Comparison of ENCODE assay signal across 13 cellular contexts in the genomic region with DNA sequence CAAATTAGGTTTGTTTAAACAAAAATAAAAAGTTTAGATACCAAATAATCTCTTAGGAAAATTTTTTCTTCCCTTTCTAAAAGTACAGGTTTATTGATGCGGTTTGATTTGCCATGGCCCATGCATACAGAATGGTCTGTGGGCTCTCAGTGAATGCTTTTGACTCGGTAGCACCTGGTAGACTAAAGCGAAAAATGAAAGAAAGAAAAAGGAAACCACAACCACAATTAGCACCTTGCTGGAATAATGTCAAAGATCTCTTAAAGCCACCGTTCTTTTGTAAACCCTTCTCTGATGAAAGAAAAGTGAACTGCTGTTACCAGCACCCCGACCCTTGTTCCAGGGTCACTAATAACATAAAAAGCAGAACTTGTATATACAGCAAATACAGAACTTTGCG.
DNase-seq lines count a peak whose midpoint lies in the region; ATAC-seq lines count a peak whose summit lies in the region.
"Had no signal": no experiment of that assay in that cellular context is flagged by ENCODE, and none has a peak within 500 bp of the region (broad histone marks: within the 10 kb centered on the region; RNA-seq: fewer than 3 reads in every experiment).

No MANE protein-coding gene starts in this region.

- no peaks in the 10 kb centered on the region for H3K9me3 ChIP-seq in aorta (ENCODE audit: control insufficient read depth, low read length)
- H3K9me3 ChIP-seq: SJCRH30 had no signal

- no peak overlapping the region for H3K4me3 ChIP-seq in aorta (ENCODE audit: low read length in 2 of 2)
- H3K4me3 ChIP-seq: SJCRH30 had no signal

- no peaks in the 10 kb centered on the region for H3K36me3 Mint-ChIP-seq in effector memory CD8-positive, alpha-beta T cell (ENCODE audit: insufficient read depth)
- H3K36me3 Mint-ChIP-seq: naive thymus-derived CD8-positive, alpha-beta T cell; stimulated activated naive B cell treated with anti-CD40 and anti-IgM and Interleukin-4, amounts not matched to agents 10 μg/mL and 1 μg/mL and 100 μg/mL, for 72 hours had no signal

- DNase-seq in NCI-H1105 treated with DMSO at 0.1 percent for 48 hours (lab: John Stamatoyannopoulos, UW) (peak; percentile 41), NCI-H1105 (lab: John Stamatoyannopoulos, UW) (no peak), aorta (no peak), NCI-H1417 treated with DMSO at 0.1 percent for 48 hours (lab: John Stamatoyannopoulos, UW) (no peak)
- DNase-seq in effector memory CD8-positive, alpha-beta T cell: no peak
- no peak for DNase-seq in activated CD8-positive, alpha-beta memory T cell treated with anti-CD3 and anti-CD28 coated beads for 24 hours
- DNase-seq: naive thymus-derived CD8-positive, alpha-beta T cell; NCI-H2081 treated with DMSO at 0.1 percent for 48 hours; SJCRH30; stimulated activated naive B cell treated with anti-CD40 and anti-IgM and Interleukin-4, amounts not matched to agents 10 μg/mL and 1 μg/mL and 100 μg/mL, for 72 hours had no signal

- H3K27ac ChIP-seq in aorta (ENCODE audit: low read depth in 1 of 2, low read length in 2 of 2): no peak overlapping the region
- H3K27ac ChIP-seq: 22Rv1, SJCRH30 had no signal

- no peak overlapping the region for H3K4me3 Mint-ChIP-seq in effector memory CD8-positive, alpha-beta T cell
- H3K4me3 Mint-ChIP-seq: stimulated activated naive B cell treated with anti-CD40 and anti-IgM and Interleukin-4, amounts not matched to agents 10 μg/mL and 1 μg/mL and 100 μg/mL, for 72 hours had no signal

- intact Hi-C loops in aorta (cut with DNase I): no loop called here

- no peaks in the 10 kb centered on the region for H3K36me3 ChIP-seq in aorta (ENCODE audit: control insufficient read depth in 1 of 2, insufficient read depth in 2 of 2, low read length in 1 of 2)

- no peaks in the 10 kb centered on the region for H3K27me3 ChIP-seq in aorta (ENCODE audit: control insufficient read depth in 1 of 2, insufficient read depth in 2 of 2, low read length in 1 of 2)
- H3K27me3 ChIP-seq: SJCRH30 had no signal

- H3K9me3 Mint-ChIP-seq in effector memory CD8-positive, alpha-beta T cell: peaks cover 0 to 5% of the 10 kb centered on the region in 2 donors

- WGBS in aorta, 2 donors: 87 to 90% methylated on average over 6 of the region's 6 CpGs

- peaks cover 0 to 3% of the 10 kb centered on the region in 2 donors for H3K4me1 Mint-ChIP-seq in effector memory CD8-positive, alpha-beta T cell (ENCODE audit: low read depth in 2 of 2)
- H3K4me1 Mint-ChIP-seq: stimulated activated naive B cell treated with anti-CD40 and anti-IgM and Interleukin-4, amounts not matched to agents 10 μg/mL and 1 μg/mL and 100 μg/mL, for 72 hours had no signal

- no peak overlapping the region for H3K27ac Mint-ChIP-seq in effector memory CD8-positive, alpha-beta T cell
- H3K27ac Mint-ChIP-seq: naive thymus-derived CD8-positive, alpha-beta T cell; stimulated activated naive B cell treated with anti-CD40 and anti-IgM and Interleukin-4, amounts not matched to agents 10 μg/mL and 1 μg/mL and 100 μg/mL, for 72 hours had no signal

- peaks cover 4 to 7% of the 10 kb centered on the region in 2 donors for H3K4me1 ChIP-seq in aorta (ENCODE audit: control insufficient read depth in 1 of 2, insufficient read depth in 2 of 2, low read length in 2 of 2)

- ATAC-seq in GM21717 (IDR thresholded peaks at IDR 0.05; ENCODE audit: unreplicated experiment) (peak; percentile 97), HG03159 (IDR thresholded peaks at IDR 0.05; ENCODE audit: unreplicated experiment) (peak; percentile 97), aorta (ENCODE audit: low FRiP score) (no peak)
- ATAC-seq in effector memory CD8-positive, alpha-beta T cell (replicated peaks): peak; percentile 31
- ATAC-seq: naive thymus-derived CD8-positive, alpha-beta T cell had no signal

- H3K27me3 Mint-ChIP-seq in effector memory CD8-positive, alpha-beta T cell: no peaks in the 10 kb centered on the region
- H3K27me3 Mint-ChIP-seq: stimulated activated naive B cell treated with anti-CD40 and anti-IgM and Interleukin-4, amounts not matched to agents 10 μg/mL and 1 μg/mL and 100 μg/mL, for 72 hours had no signal
